ENCODE assay signal across 7 cellular contexts in genomic region chr18:76274470-76275289, GRCh38.
DNase-seq lines count a peak whose midpoint lies in the region; ATAC-seq and TF ChIP-seq lines count a peak whose summit lies in the region.

No MANE protein-coding gene starts in this region.

- H3K9me3 ChIP-seq in breast epithelium: no peaks in the 10 kb centered on the region

- no peak overlapping the region for H3K27ac Mint-ChIP-seq in activated T-helper 1 cell treated with anti-CD3 and anti-CD28 coated beads, Interleukin-12 subunit alpha, Interleukin-12 subunit beta, Interleukin-2, Interleukin-4 antibody, amounts not matched to agents 30 ng/mL and 10 ng/mL and 1 ng/mL, durations not matched to agents 14 hours and 24 hours and 36 hours

- peaks cover 2% of the 10 kb centered on the region for H3K27me3 Mint-ChIP-seq in activated T-helper 1 cell treated with anti-CD3 and anti-CD28 coated beads, Interleukin-12 subunit alpha, Interleukin-12 subunit beta, Interleukin-2, Interleukin-4 antibody, amounts not matched to agents 30 ng/mL and 10 ng/mL and 1 ng/mL, durations not matched to agents 14 hours and 24 hours and 36 hours (ENCODE audit: insufficient read depth)

- no peaks in the 10 kb centered on the region for H3K9me3 Mint-ChIP-seq in activated T-helper 1 cell treated with anti-CD3 and anti-CD28 coated beads, Interleukin-12 subunit alpha, Interleukin-12 subunit beta, Interleukin-2, Interleukin-4 antibody, amounts not matched to agents 30 ng/mL and 10 ng/mL and 1 ng/mL, durations not matched to agents 14 hours and 24 hours and 36 hours

- H3K4me1 ChIP-seq in breast epithelium: no peaks in the 10 kb centered on the region

- peak; percentile 52 for TF ChIP-seq CTCF in GM06990 (IDR thresholded peaks at IDR 0.05; ENCODE audit: insufficient read depth, low read length, poor library complexity, severe bottlenecking)
- TF ChIP-seq CTCF in breast epithelium (IDR thresholded peaks at IDR 0.05): peak in 2 of 3 donors; percentile 24 to 28

- peak; percentile 8 for DNase-seq in GM06990 (ENCODE audit: extremely low read depth, insufficient read length)
- DNase-seq in Kasumi-1 (lab: John Stamatoyannopoulos, UW): peak; percentile 51 to 59
- DNase-seq in breast epithelium (ENCODE audit: low spot score in 2 of 2): no peak
- DNase-seq in pons (ENCODE audit: low spot score): peak; percentile 30
- DNase-seq in activated T-helper 1 cell treated with anti-CD3 and anti-CD28 coated beads, Interleukin-12 subunit alpha, Interleukin-12 subunit beta, Interleukin-2, Interleukin-4 antibody, amounts not matched to agents 30 ng/mL and 10 ng/mL and 1 ng/mL, durations not matched to agents 14 hours and 24 hours and 36 hours (ENCODE audit: low spot score): no peak

- intact Hi-C loops in breast epithelium (cut with DNase I; ENCODE audit: low total_unique reads): no loop called here
- intact Hi-C loops in activated T-helper 1 cell treated with anti-CD3 and anti-CD28 coated beads, Interleukin-12 subunit alpha, Interleukin-12 subunit beta, Interleukin-2, Interleukin-4 antibody, amounts not matched to agents 30 ng/mL and 10 ng/mL and 1 ng/mL, durations not matched to agents 14 hours and 24 hours and 36 hours (cut with micrococcal nuclease): no loop called here

- H3K27me3 ChIP-seq in GM06990 (replicated peaks; ENCODE audit: control insufficient read depth, insufficient read depth, low read length): peaks cover 5% of the 10 kb centered on the region; the same call in 1 of the 2 replicates
- no peaks in the 10 kb centered on the region for H3K27me3 ChIP-seq in breast epithelium

- H3K4me3 ChIP-seq in GM06990 (replicated peaks; ENCODE audit: low read depth, low read length) (no peak overlapping the region), breast epithelium (no peak overlapping the region)

- no peaks in the 10 kb centered on the region for H3K4me1 Mint-ChIP-seq in activated T-helper 1 cell treated with anti-CD3 and anti-CD28 coated beads, Interleukin-12 subunit alpha, Interleukin-12 subunit beta, Interleukin-2, Interleukin-4 antibody, amounts not matched to agents 30 ng/mL and 10 ng/mL and 1 ng/mL, durations not matched to agents 14 hours and 24 hours and 36 hours (ENCODE audit: low read depth)

- no peak overlapping the region for H3K27ac ChIP-seq in breast epithelium

- H3K36me3 ChIP-seq in GM06990 (ENCODE audit: control insufficient read depth, insufficient read depth, low read length) (no peaks in the 10 kb centered on the region), breast epithelium (no peaks in the 10 kb centered on the region)

- no peaks in the 10 kb centered on the region for H3K36me3 Mint-ChIP-seq in activated T-helper 1 cell treated with anti-CD3 and anti-CD28 coated beads, Interleukin-12 subunit alpha, Interleukin-12 subunit beta, Interleukin-2, Interleukin-4 antibody, amounts not matched to agents 30 ng/mL and 10 ng/mL and 1 ng/mL, durations not matched to agents 14 hours and 24 hours and 36 hours (ENCODE audit: low read depth)

- no peak for TF ChIP-seq POLR2A in breast epithelium (IDR thresholded peaks at IDR 0.05)

- no peak overlapping the region for H3K4me3 Mint-ChIP-seq in activated T-helper 1 cell treated with anti-CD3 and anti-CD28 coated beads, Interleukin-12 subunit alpha, Interleukin-12 subunit beta, Interleukin-2, Interleukin-4 antibody, amounts not matched to agents 30 ng/mL and 10 ng/mL and 1 ng/mL, durations not matched to agents 14 hours and 24 hours and 36 hours

- ATAC-seq in GM19324 (IDR thresholded peaks at IDR 0.05; ENCODE audit: low FRiP score, unreplicated experiment) (no peak), HG02852 (IDR thresholded peaks at IDR 0.05; ENCODE audit: unreplicated experiment) (no peak)

Comparison
In these comparisons a context has a peak if more than half of its experiments do, and no peak if none do; other contexts are left out.
1. DNase-seq: peak in GM06990 (single experiment), Kasumi-1 (2 of 2) and pons (single experiment); none in breast epithelium (0 of 2) and activated T-helper 1 cell treated with anti-CD3 and anti-CD28 coated beads, Interleukin-12 subunit alpha, Interleukin-12 subunit beta, Interleukin-2, Interleukin-4 antibody, amounts not matched to agents 30 ng/mL and 10 ng/mL and 1 ng/mL, durations not matched to agents 14 hours and 24 hours and 36 hours (single experiment).